ENCODE assay signal across 18 cellular contexts in the genomic region with DNA sequence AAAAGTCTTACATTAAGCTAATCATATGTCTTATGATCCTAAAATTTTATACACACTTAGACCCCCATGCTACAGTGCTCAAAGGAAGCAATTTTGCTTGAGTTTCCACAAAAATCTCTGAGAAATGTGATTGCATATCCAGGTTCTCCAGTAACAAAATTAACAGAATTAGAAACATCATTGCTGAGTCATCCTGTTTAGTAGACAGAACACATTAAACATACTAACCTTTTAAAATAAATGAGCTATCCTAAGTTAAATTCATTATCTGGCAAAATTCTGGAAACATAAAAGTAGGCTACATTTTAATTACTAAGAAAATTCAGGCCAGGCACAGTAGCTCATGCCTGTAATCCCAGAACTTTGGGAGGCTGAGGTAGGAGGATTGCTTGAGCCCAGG.
"Had no signal": no experiment of that assay in that cellular context is flagged by ENCODE, and none has a peak within 500 bp of the region (broad histone marks: within the 10 kb centered on the region; RNA-seq: fewer than 3 reads in every experiment).

No MANE protein-coding gene starts in this region.

- H3K36me3 ChIP-seq: uterus had no signal

- H3K27ac ChIP-seq: epithelial cell of prostate, parathyroid adenoma, skin epidermis, uterus had no signal

- H3K4me3 ChIP-seq: lung, skin epidermis, tibial artery, uterus had no signal

- ATAC-seq: activated CD8-positive, alpha-beta T cell treated with anti-CD3 and anti-CD28 coated beads for 36 hours; activated T-cell treated with anti-CD3 and anti-CD28 coated beads, Interleukin-2, amount 50 U/mL, for 72 hours; left colon had no signal

- H3K27ac Mint-ChIP-seq: activated CD8-positive, alpha-beta T cell treated with anti-CD3 and anti-CD28 coated beads for 36 hours; activated T-cell treated with anti-CD3 and anti-CD28 coated beads, Interleukin-2, amount 50 U/mL, for 72 hours; immature natural killer cell had no signal

- H3K27me3 ChIP-seq: tibial artery, uterus had no signal

- H2AFZ ChIP-seq: parathyroid adenoma had no signal

- H3K9me3 Mint-ChIP-seq: activated CD8-positive, alpha-beta T cell treated with anti-CD3 and anti-CD28 coated beads for 36 hours; activated T-cell treated with anti-CD3 and anti-CD28 coated beads, Interleukin-2, amount 50 U/mL, for 72 hours; central memory CD8-positive, alpha-beta T cell; immature natural killer cell had no signal

- H3K4me3 Mint-ChIP-seq: activated CD8-positive, alpha-beta T cell treated with anti-CD3 and anti-CD28 coated beads for 36 hours; activated T-cell treated with anti-CD3 and anti-CD28 coated beads, Interleukin-2, amount 50 U/mL, for 72 hours; central memory CD8-positive, alpha-beta T cell; immature natural killer cell; naive B cell had no signal

- H3K9me3 ChIP-seq: tibial artery, uterus had no signal

- H3K4me1 Mint-ChIP-seq: central memory CD8-positive, alpha-beta T cell; immature natural killer cell had no signal

- DNase-seq: activated CD4-positive, alpha-beta T cell treated with anti-CD3 and anti-CD28 coated beads for 4 hours; activated CD8-positive, alpha-beta memory T cell treated with anti-CD3 and anti-CD28 coated beads, Interleukin-2, amount 50 U/mL, for 4 hours; activated CD8-positive, alpha-beta T cell treated with anti-CD3 and anti-CD28 coated beads for 36 hours; activated T-cell treated with anti-CD3 and anti-CD28 coated beads, Interleukin-2, amount 50 U/mL, for 72 hours; cortex of kidney; effector CD8-positive, alpha-beta T cell; hypothalamus; immature natural killer cell; left colon; naive B cell; retina; tibial artery; uterus had no signal

- H3K27me3 Mint-ChIP-seq: naive B cell had no signal

- H3K36me3 Mint-ChIP-seq: immature natural killer cell had no signal

- H3K79me2 ChIP-seq: parathyroid adenoma had no signal
